In genomic region chr7:28759373-28760013, GRCh38 we compare ENCODE assay signal across 17 cellular contexts.
DNase-seq lines count a peak whose midpoint lies in the region; ATAC-seq and TF ChIP-seq lines count a peak whose summit lies in the region.
"Had no signal": no experiment of that assay in that cellular context is flagged by ENCODE, and none has a peak within 500 bp of the region (broad histone marks: within the 10 kb centered on the region; RNA-seq: fewer than 3 reads in every experiment).

No MANE protein-coding gene starts in this region.

- H3K9me3 Mint-ChIP-seq in brain (no peaks in the 10 kb centered on the region), neural progenitor cell (no peaks in the 10 kb centered on the region)
- H3K9me3 Mint-ChIP-seq: dendritic cell treated with granulocyte-macrophage colony-stimulating factor and Interleukin-4, amounts not matched to agents 40 ng/mL and 50 ng/mL, for 4 days; memory B cell; natural killer cell; stimulated activated memory B cell treated with anti-CD40 and anti-IgM and Interleukin-4, amounts not matched to agents 10 μg/mL and 1 μg/mL and 100 μg/mL, for 72 hours had no signal

- no peaks in the 10 kb centered on the region for H3K9me3 ChIP-seq in neural progenitor cell (ENCODE audit: low read depth)
- H3K9me3 ChIP-seq: thyroid gland had no signal

- H3K4me1 Mint-ChIP-seq in brain (peaks cover 63% of the 10 kb centered on the region), neural progenitor cell (peaks cover 13% of the 10 kb centered on the region)
- H3K4me1 Mint-ChIP-seq: memory B cell; natural killer cell; stimulated activated memory B cell treated with anti-CD40 and anti-IgM and Interleukin-4, amounts not matched to agents 10 μg/mL and 1 μg/mL and 100 μg/mL, for 72 hours had no signal

- no peak overlapping the region for H3K27ac ChIP-seq in neural progenitor cell
- H3K27ac ChIP-seq: thyroid gland had no signal

- H4K20me1 ChIP-seq in neural progenitor cell (ENCODE audit: low read depth): no peaks in the 10 kb centered on the region

- H3K27ac Mint-ChIP-seq in brain (peak overlapping the region; percentile 23 to 81 (median 73)), neural progenitor cell (no peak overlapping the region)
- H3K27ac Mint-ChIP-seq: dendritic cell treated with granulocyte-macrophage colony-stimulating factor and Interleukin-4, amounts not matched to agents 40 ng/mL and 50 ng/mL, for 4 days; memory B cell; natural killer cell; stimulated activated memory B cell treated with anti-CD40 and anti-IgM and Interleukin-4, amounts not matched to agents 10 μg/mL and 1 μg/mL and 100 μg/mL, for 72 hours had no signal

- H3K27me3 Mint-ChIP-seq in brain: no peaks in the 10 kb centered on the region
- no peaks in the 10 kb centered on the region for H3K27me3 Mint-ChIP-seq in neural progenitor cell (ENCODE audit: insufficient read depth, low read depth)
- H3K27me3 Mint-ChIP-seq: dendritic cell treated with granulocyte-macrophage colony-stimulating factor and Interleukin-4, amounts not matched to agents 40 ng/mL and 50 ng/mL, for 4 days had no signal

- H3K79me2 ChIP-seq in neural progenitor cell (ENCODE audit: low read depth): no peaks in the 10 kb centered on the region

- no peaks in the 10 kb centered on the region for H3F3A ChIP-seq in neural progenitor cell (ENCODE audit: low read depth)

- TF ChIP-seq CTCF in brain (conservative IDR thresholded peaks at IDR 0.05): no peak
- TF ChIP-seq CTCF in neural progenitor cell (IDR thresholded peaks at IDR 0.05): no peak

- intact Hi-C loops in left cardiac atrium (cut with DNase I): no loop called here

- peaks cover 9% of the 10 kb centered on the region for H3K4me1 ChIP-seq in neural progenitor cell
- H3K4me1 ChIP-seq: thyroid gland had no signal

- no peak overlapping the region for H3K9ac ChIP-seq in neural progenitor cell

- peak overlapping the region; percentile 9 for H3K4me2 ChIP-seq in neural progenitor cell

- DNase-seq in H4 (ENCODE audit: low spot score): peak; percentile 93
- DNase-seq in NCI-H345 (lab: John Stamatoyannopoulos, UW): peak; percentile 64
- DNase-seq in neural progenitor cell (ENCODE audit: low spot score): peak; percentile 33
- no peak for DNase-seq in left cardiac atrium
- no peak for DNase-seq in amniotic stem cell (lab: John Stamatoyannopoulos, UW)
- no peak for DNase-seq in stimulated activated CD8-positive, alpha-beta memory T cell treated with anti-CD3 and anti-CD28 coated beads, Interleukin-4, amount 100 ng/mL, for 48 hours
- no peak for DNase-seq in MV-4-11 (lab: John Stamatoyannopoulos, UW)
- DNase-seq: AML-193, COR-L47, natural killer cell, NCI-H1092, SHP77 treated with DMSO at 0.1 percent for 48 hours, thyroid gland had no signal

- H3K27me3 ChIP-seq in neural progenitor cell: no peaks in the 10 kb centered on the region
- H3K27me3 ChIP-seq: thyroid gland had no signal

- H3K4me3 ChIP-seq in neural progenitor cell: no peak overlapping the region
- H3K4me3 ChIP-seq: thyroid gland had no signal

- peak overlapping the region; percentile 77 for H2AFZ ChIP-seq in neural progenitor cell (replicated peaks)

- ATAC-seq in left cardiac atrium: no peak
- ATAC-seq: natural killer cell; stimulated activated memory B cell treated with anti-CD40 and anti-IgM and Interleukin-4, amounts not matched to agents 10 μg/mL and 1 μg/mL and 100 μg/mL, for 72 hours had no signal

- H3K36me3 ChIP-seq in neural progenitor cell: no peaks in the 10 kb centered on the region
- H3K36me3 ChIP-seq: thyroid gland had no signal

- H3K36me3 Mint-ChIP-seq in brain (peaks cover 4% of the 10 kb centered on the region), neural progenitor cell (no peaks in the 10 kb centered on the region)
- H3K36me3 Mint-ChIP-seq: natural killer cell; stimulated activated memory B cell treated with anti-CD40 and anti-IgM and Interleukin-4, amounts not matched to agents 10 μg/mL and 1 μg/mL and 100 μg/mL, for 72 hours had no signal

- H3K4me3 Mint-ChIP-seq in brain: peak overlapping the region in 4 of 5 experiments; percentile 4 to 74 (median 56)
- no peak overlapping the region for H3K4me3 Mint-ChIP-seq in neural progenitor cell
- H3K4me3 Mint-ChIP-seq: dendritic cell treated with granulocyte-macrophage colony-stimulating factor and Interleukin-4, amounts not matched to agents 40 ng/mL and 50 ng/mL, for 4 days; memory B cell; natural killer cell; stimulated activated memory B cell treated with anti-CD40 and anti-IgM and Interleukin-4, amounts not matched to agents 10 μg/mL and 1 μg/mL and 100 μg/mL, for 72 hours had no signal

Comparison
In these comparisons a context has a peak if more than half of its experiments do, and no peak if none do; other contexts are left out.
1. DNase-seq: peak in H4 (single experiment), NCI-H345 (single experiment) and neural progenitor cell (single experiment); none in left cardiac atrium (single experiment), amniotic stem cell (single experiment), stimulated activated CD8-positive, alpha-beta memory T cell treated with anti-CD3 and anti-CD28 coated beads, Interleukin-4, amount 100 ng/mL, for 48 hours (single experiment) and MV-4-11 (single experiment).